1 cellular context compared by ENCODE assay signal in the genomic region with DNA sequence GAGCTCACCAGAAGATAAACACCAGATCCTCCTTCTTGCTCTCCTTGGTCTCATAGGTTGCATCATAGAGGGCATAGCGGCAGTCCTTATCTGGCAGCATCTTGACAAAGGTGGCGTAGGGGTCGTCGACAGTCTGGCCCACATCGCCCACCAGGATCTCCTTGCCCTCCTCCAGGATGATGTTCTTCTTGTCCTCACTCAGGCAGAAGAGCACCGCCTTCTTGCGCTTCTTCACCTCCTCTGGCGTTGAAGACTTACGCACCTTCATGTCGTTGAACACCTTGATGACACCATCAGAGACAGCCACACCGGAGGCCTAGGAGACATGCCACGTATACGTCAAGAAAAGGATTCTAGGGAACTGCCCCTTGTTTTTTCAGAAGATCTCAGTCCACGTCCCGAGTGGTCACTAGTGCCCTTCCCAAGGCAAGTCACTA.
TF ChIP-seq lines count a peak whose summit lies in the region.

No MANE protein-coding gene starts in this region.

TF ChIP-seq in GM12878, 131 proteins besides CTCF, POLR2A, EP300 and RAD21:
- TF ChIP-seq POLR2AphosphoS5 (IDR thresholded peaks at IDR 0.05; ENCODE audit: low read length): peak; percentile 22; the same call in 1 of the 2 replicates
- TF ChIP-seq HSF1 (IDR thresholded peaks at IDR 0.05; ENCODE audit: low read depth, low read length): no peak
TF ChIP-seq in GM12878: peak in this region for 1.
